8 cellular contexts compared by ENCODE assay signal in genomic region chr6:43052225-43052841, GRCh38. TPM values are rescaled to one million over a fixed set of nuclear protein-coding genes. Genes with fewer than 3 reads are reported as not detected.
DNase-seq lines count a peak whose midpoint lies in the region; TF ChIP-seq lines count a peak whose summit lies in the region.

No MANE protein-coding gene starts in this region.

- H3K9ac ChIP-seq in BLaER1 treated with 17β-estradiol and CSF1 and Interleukin-3, amounts not matched to agents 10 nM and 100 nM = peak overlapping the region; percentile 86 to 94 (median 90); a peak in 19 of 22 replicates
- peak overlapping the region; percentile 83 to 94 for H3K9ac ChIP-seq in duodenal mucosa (ENCODE audit: low read depth in 1 of 2, low read length in 2 of 2)
- H3K9ac ChIP-seq in neural progenitor cell = peak overlapping the region; percentile 73

- H3K79me2 ChIP-seq in neural progenitor cell (ENCODE audit: low read depth) = peaks cover 19% of the 10 kb centered on the region

- H3K9me3 ChIP-seq in BLaER1 treated with 17β-estradiol and CSF1 and Interleukin-3, amounts not matched to agents 10 nM and 100 nM (replicated peaks in 1 of 11) = no peaks in the 10 kb centered on the region
- H3K9me3 ChIP-seq in duodenal mucosa (ENCODE audit: control insufficient read depth in 1 of 2, low read length in 2 of 2) (no peaks in the 10 kb centered on the region), neural progenitor cell (ENCODE audit: low read depth) (no peaks in the 10 kb centered on the region)

- H3K36me3 Mint-ChIP-seq in neural progenitor cell = peaks cover 19% of the 10 kb centered on the region

- H3K36me3 ChIP-seq in BLaER1 treated with 17β-estradiol and CSF1 and Interleukin-3, amounts not matched to agents 10 nM and 100 nM = peaks cover 44 to 71% (median 61%) of the 10 kb centered on the region in 11 experiments
- H3K36me3 ChIP-seq in duodenal mucosa (ENCODE audit: control insufficient read depth in 1 of 2, insufficient read depth in 2 of 2, low read length in 2 of 2) = peaks cover 29 to 40% of the 10 kb centered on the region in 2 donors
- no peaks in the 10 kb centered on the region for H3K36me3 ChIP-seq in neural progenitor cell

- H3K27ac Mint-ChIP-seq in neural progenitor cell = peak overlapping the region; percentile 96

- peak overlapping the region; percentile 92 for H3K4me3 Mint-ChIP-seq in neural progenitor cell

- H3K4me3 ChIP-seq in BLaER1 treated with 17β-estradiol and CSF1 and Interleukin-3, amounts not matched to agents 10 nM and 100 nM = peak overlapping the region in 8 of 10 experiments; percentile 68 to 86 (median 76); a peak in 9 of 20 replicates
- peak overlapping the region; percentile 77 for H3K4me3 ChIP-seq in NB4 (ENCODE audit: low read depth, low read length)
- peak overlapping the region in 1 of 2 donors; percentile 91 for H3K4me3 ChIP-seq in duodenal mucosa (ENCODE audit: low read depth in 1 of 2, low read length in 2 of 2)
- H3K4me3 ChIP-seq in neural progenitor cell = peak overlapping the region; percentile 75

- H3K4me2 ChIP-seq in BLaER1 treated with 17β-estradiol and CSF1 and Interleukin-3, amounts not matched to agents 10 nM and 100 nM = peak overlapping the region; percentile 89 to 99 (median 96)
- peak overlapping the region; percentile 88 for H3K4me2 ChIP-seq in neural progenitor cell

- TF ChIP-seq POLR2A in NB4 (IDR thresholded peaks at IDR 0.05; ENCODE audit: extremely low read depth, insufficient read length) = no peak

- no peak overlapping the region for H2AFZ ChIP-seq in neural progenitor cell (replicated peaks)

- peaks cover 9% of the 10 kb centered on the region for H3K27me3 Mint-ChIP-seq in neural progenitor cell (ENCODE audit: insufficient read depth, low read depth)

- no peak for TF ChIP-seq CTCF in NB4 (IDR thresholded peaks at IDR 0.05; ENCODE audit: low read depth, low read length)
- no peak for TF ChIP-seq CTCF in neural progenitor cell (IDR thresholded peaks at IDR 0.05)

- DNase-seq in NB4 (ENCODE audit: low read depth) (no peak), neural progenitor cell (ENCODE audit: low spot score) (no peak), SK-N-DZ (ENCODE audit: low spot score) (no peak), globus pallidus (ENCODE audit: low spot score) (no peak), foreskin melanocyte (no peak), kidney glomerular epithelial cell (lab: John Stamatoyannopoulos, UW) (no peak)

- H4K20me1 ChIP-seq in BLaER1 treated with 17β-estradiol and CSF1 and Interleukin-3, amounts not matched to agents 10 nM and 100 nM = no peaks in the 10 kb centered on the region; a peak in 1 of 22 replicates
- H4K20me1 ChIP-seq in neural progenitor cell (ENCODE audit: low read depth) = no peaks in the 10 kb centered on the region

- no peaks in the 10 kb centered on the region for H3K27me3 ChIP-seq in BLaER1 treated with 17β-estradiol and CSF1 and Interleukin-3, amounts not matched to agents 10 nM and 100 nM
- H3K27me3 ChIP-seq in duodenal mucosa (ENCODE audit: control insufficient read depth in 1 of 2, insufficient read depth in 2 of 2, low read length in 2 of 2) (no peaks in the 10 kb centered on the region), neural progenitor cell (no peaks in the 10 kb centered on the region)

- H3K27ac ChIP-seq in BLaER1 treated with 17β-estradiol and CSF1 and Interleukin-3, amounts not matched to agents 10 nM and 100 nM = peak overlapping the region in 9 of 11 experiments; percentile 88 to 93 (median 91); a peak in 14 of 22 replicates
- H3K27ac ChIP-seq in duodenal mucosa (ENCODE audit: low read depth, low read length) (no peak overlapping the region), neural progenitor cell (no peak overlapping the region)

- no peaks in the 10 kb centered on the region for H3K9me3 Mint-ChIP-seq in neural progenitor cell

- H3K4me1 ChIP-seq in BLaER1 treated with 17β-estradiol and CSF1 and Interleukin-3, amounts not matched to agents 10 nM and 100 nM = peaks cover 22 to 43% (median 37%) of the 10 kb centered on the region in 10 experiments
- H3K4me1 ChIP-seq in duodenal mucosa (ENCODE audit: control insufficient read depth in 1 of 2, insufficient read depth in 2 of 2, low read length in 2 of 2) (peaks cover 10 to 17% of the 10 kb centered on the region in 2 donors), neural progenitor cell (no peaks in the 10 kb centered on the region)

- H3F3A ChIP-seq in neural progenitor cell (ENCODE audit: low read depth) = peaks cover 11% of the 10 kb centered on the region

- peaks cover 27% of the 10 kb centered on the region for H3K4me1 Mint-ChIP-seq in neural progenitor cell

RNA-seq across cellular contexts. Expression of gene CUL7, which starts 1.3 kb away (rescaled TPM):
- 23.1 and 43.7 TPM in 2 replicates for total RNA-seq in neural progenitor cell (ENCODE audit: low replicate concordance)
- 22.3 and 29.6 TPM in 2 replicates for polyA plus RNA-seq in SK-N-DZ (2014; cell fraction: cytosol; rRNA removed)
- 75.4 and 85.6 TPM in 2 replicates for polyA plus RNA-seq in SK-N-DZ (2014; cell fraction: nucleus; rRNA removed)

RNA-seq across cellular contexts. Expression of gene MRPL2, which starts 6.9 kb away (rescaled TPM):
- 20.7 and 31.7 TPM in 2 replicates for total RNA-seq in neural progenitor cell (ENCODE audit: low replicate concordance)
- 41.3 and 54.8 TPM in 2 replicates for polyA plus RNA-seq in SK-N-DZ (2014; cell fraction: cytosol; rRNA removed)
- polyA plus RNA-seq in SK-N-DZ (2014; cell fraction: nucleus; rRNA removed) = 23.8 and 41.9 TPM in 2 replicates

RNA-seq across cellular contexts. Expression of gene KLC4, which starts 7.1 kb away (rescaled TPM):
- total RNA-seq in neural progenitor cell (ENCODE audit: low replicate concordance) = 12.6 and 28.2 TPM in 2 replicates
- polyA plus RNA-seq in SK-N-DZ (2014; cell fraction: cytosol; rRNA removed) = 32.8 and 36.7 TPM in 2 replicates
- polyA plus RNA-seq in SK-N-DZ (2014; cell fraction: nucleus; rRNA removed) = 66.8 and 72.5 TPM in 2 replicates

RNA-seq across cellular contexts. Expression of gene PTK7, which starts 23.8 kb away (rescaled TPM):
- total RNA-seq in neural progenitor cell (ENCODE audit: low replicate concordance) = 68.0 and 155 TPM in 2 replicates
- 85.2 and 100 TPM in 2 replicates for polyA plus RNA-seq in SK-N-DZ (2014; cell fraction: cytosol; rRNA removed)
- 142 and 157 TPM in 2 replicates for polyA plus RNA-seq in SK-N-DZ (2014; cell fraction: nucleus; rRNA removed)

RNA-seq across cellular contexts. Expression of gene RRP36, which starts 30.9 kb away (rescaled TPM):
- total RNA-seq in neural progenitor cell (ENCODE audit: low replicate concordance) = 77.8 and 93.3 TPM in 2 replicates
- polyA plus RNA-seq in SK-N-DZ (2014; cell fraction: cytosol; rRNA removed) = 102 and 106 TPM in 2 replicates
- polyA plus RNA-seq in SK-N-DZ (2014; cell fraction: nucleus; rRNA removed) = 38.6 and 46.8 TPM in 2 replicates

Comparison
In these comparisons a context has a peak if more than half of its experiments do, and no peak if none do; other contexts are left out.
1. H3K27ac ChIP-seq: peak in BLaER1 treated with 17β-estradiol and CSF1 and Interleukin-3, amounts not matched to agents 10 nM and 100 nM (9 of 11); none in duodenal mucosa (single experiment) and neural progenitor cell (single experiment).
2. Peak in every context shown above with its lines, with median percentiles within 50 percentile points of each other: H3K9ac ChIP-seq.